Comparison of ENCODE assay signal across 30 cellular contexts in the genomic region with DNA sequence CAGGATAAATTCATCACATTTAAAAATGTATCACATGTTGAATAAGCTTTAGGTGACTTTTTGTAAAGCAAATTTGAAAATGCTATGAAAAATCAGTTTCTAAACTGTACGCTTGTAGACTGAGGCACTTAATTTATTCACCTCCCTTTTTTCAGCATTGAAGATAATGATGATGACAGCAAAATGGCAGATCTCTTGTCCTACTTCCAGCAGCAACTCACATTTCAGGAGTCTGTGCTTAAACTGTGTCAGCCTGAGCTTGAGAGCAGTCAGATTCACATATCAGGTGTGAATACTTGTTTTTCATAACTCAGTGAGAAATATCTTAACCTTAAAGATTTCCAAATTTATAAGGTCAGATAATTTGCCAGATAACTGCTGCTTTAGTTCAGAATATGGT.
"Had no signal": no experiment of that assay in that cellular context is flagged by ENCODE, and none has a peak within 500 bp of the region (broad histone marks: within the 10 kb centered on the region; RNA-seq: fewer than 3 reads in every experiment).

No MANE protein-coding gene starts in this region.

- H3K36me3 ChIP-seq: ovary had no signal

- H3K9ac ChIP-seq: parathyroid adenoma had no signal

- H3K9me3 Mint-ChIP-seq: naive thymus-derived CD4-positive, alpha-beta T cell; natural killer cell; nephron; neural crest cell; stimulated activated naive B cell treated with anti-CD40 and anti-IgM and Interleukin-4, amounts not matched to agents 10 μg/mL and 1 μg/mL and 100 μg/mL, for 72 hours; stimulated activated naive CD8-positive, alpha-beta T cell treated with anti-CD3 and anti-CD28 coated beads, Interleukin-15, Interleukin-2, amounts not matched to agents 100 ng/mL and 50 ng/mL, for 24 hours had no signal

- H3K4me1 Mint-ChIP-seq: natural killer cell; nephron; neural crest cell; stimulated activated naive B cell treated with anti-CD40 and anti-IgM and Interleukin-4, amounts not matched to agents 10 μg/mL and 1 μg/mL and 100 μg/mL, for 72 hours had no signal

- H3K4me3 Mint-ChIP-seq: naive thymus-derived CD4-positive, alpha-beta T cell; natural killer cell; nephron; neural crest cell; stimulated activated naive B cell treated with anti-CD40 and anti-IgM and Interleukin-4, amounts not matched to agents 10 μg/mL and 1 μg/mL and 100 μg/mL, for 72 hours; stimulated activated naive CD8-positive, alpha-beta T cell treated with anti-CD3 and anti-CD28 coated beads, Interleukin-15, Interleukin-2, amounts not matched to agents 100 ng/mL and 50 ng/mL, for 24 hours had no signal

- H3K27ac ChIP-seq: ovary, parathyroid adenoma, psoas muscle, skin epidermis, spleen, stomach, thoracic aorta, thyroid gland, tibial nerve, upper lobe of left lung, vagina had no signal

- H3K4me2 ChIP-seq: smooth muscle cell had no signal

- H2AFZ ChIP-seq: parathyroid adenoma had no signal

- H3K4me1 ChIP-seq: parathyroid adenoma, psoas muscle, thyroid gland, tibial nerve, upper lobe of left lung, vagina had no signal

- H3K4me3 ChIP-seq: ovary, psoas muscle, skin epidermis, smooth muscle cell, spleen, stomach, thoracic aorta, thyroid gland, tibial nerve, upper lobe of left lung, vagina had no signal

- H3K27me3 ChIP-seq: ovary, spleen, stomach, thyroid gland, tibial nerve, upper lobe of left lung, vagina had no signal

- H3K9me3 ChIP-seq: ovary, psoas muscle, spleen, stomach, thoracic aorta, thyroid gland, tibial nerve, upper lobe of left lung, vagina had no signal

- H3K27ac Mint-ChIP-seq: nephron; progenitor cell of endocrine pancreas; stimulated activated naive B cell treated with anti-CD40 and anti-IgM and Interleukin-4, amounts not matched to agents 10 μg/mL and 1 μg/mL and 100 μg/mL, for 72 hours; stimulated activated naive CD8-positive, alpha-beta T cell treated with anti-CD3 and anti-CD28 coated beads, Interleukin-15, Interleukin-2, amounts not matched to agents 100 ng/mL and 50 ng/mL, for 24 hours had no signal

- FAIRE-seq: urothelium cell line had no signal

- ATAC-seq: naive thymus-derived CD4-positive, alpha-beta T cell; natural killer cell; right cardiac atrium; sciatic nerve; stimulated activated naive B cell treated with anti-CD40 and anti-IgM and Interleukin-4, amounts not matched to agents 10 μg/mL and 1 μg/mL and 100 μg/mL, for 72 hours had no signal

- DNase-seq: naive thymus-derived CD4-positive, alpha-beta T cell; natural killer cell; occipital lobe; ovary; psoas muscle; right cardiac atrium; spleen; stimulated activated CD4-positive, alpha-beta T cell treated with anti-CD3 and anti-CD28 coated beads, Interleukin-12 subunit alpha, Interleukin-12 subunit beta, amount 100 ng/mL, for 4 hours; stimulated activated CD4-positive, alpha-beta T cell treated with anti-CD3 and anti-CD28 coated beads, Interleukin-1b, Interleukin-23, amount 100 ng/mL, for 48 hours; stimulated activated CD4-positive, alpha-beta T cell treated with anti-CD3 and anti-CD28 coated beads, Interleukin-4, amount 100 ng/mL, for 1 hour; stimulated activated CD4-positive, alpha-beta T cell treated with anti-CD3 and anti-CD28 coated beads, Interleukin-4, amount 100 ng/mL, for 4 hours; stimulated activated CD8-positive, alpha-beta memory T cell treated with anti-CD3 and anti-CD28 coated beads, Interleukin-4, amount 100 ng/mL, for 48 hours; stimulated activated naive B cell treated with anti-CD40 and anti-IgM and Interleukin-4, amounts not matched to agents 10 μg/mL and 1 μg/mL and 100 μg/mL, for 72 hours; stimulated activated naive CD4-positive, alpha-beta T cell treated with Interleukin-2 at 50 U/mL for 16 hours; stomach; thyroid gland; trophoblast cell; upper lobe of left lung had no signal

- H3K27me3 Mint-ChIP-seq: naive thymus-derived CD4-positive, alpha-beta T cell; progenitor cell of endocrine pancreas; stimulated activated naive B cell treated with anti-CD40 and anti-IgM and Interleukin-4, amounts not matched to agents 10 μg/mL and 1 μg/mL and 100 μg/mL, for 72 hours; stimulated activated naive CD8-positive, alpha-beta T cell treated with anti-CD3 and anti-CD28 coated beads, Interleukin-15, Interleukin-2, amounts not matched to agents 100 ng/mL and 50 ng/mL, for 24 hours had no signal
